8 cellular contexts compared by ENCODE assay signal in the genomic region with DNA sequence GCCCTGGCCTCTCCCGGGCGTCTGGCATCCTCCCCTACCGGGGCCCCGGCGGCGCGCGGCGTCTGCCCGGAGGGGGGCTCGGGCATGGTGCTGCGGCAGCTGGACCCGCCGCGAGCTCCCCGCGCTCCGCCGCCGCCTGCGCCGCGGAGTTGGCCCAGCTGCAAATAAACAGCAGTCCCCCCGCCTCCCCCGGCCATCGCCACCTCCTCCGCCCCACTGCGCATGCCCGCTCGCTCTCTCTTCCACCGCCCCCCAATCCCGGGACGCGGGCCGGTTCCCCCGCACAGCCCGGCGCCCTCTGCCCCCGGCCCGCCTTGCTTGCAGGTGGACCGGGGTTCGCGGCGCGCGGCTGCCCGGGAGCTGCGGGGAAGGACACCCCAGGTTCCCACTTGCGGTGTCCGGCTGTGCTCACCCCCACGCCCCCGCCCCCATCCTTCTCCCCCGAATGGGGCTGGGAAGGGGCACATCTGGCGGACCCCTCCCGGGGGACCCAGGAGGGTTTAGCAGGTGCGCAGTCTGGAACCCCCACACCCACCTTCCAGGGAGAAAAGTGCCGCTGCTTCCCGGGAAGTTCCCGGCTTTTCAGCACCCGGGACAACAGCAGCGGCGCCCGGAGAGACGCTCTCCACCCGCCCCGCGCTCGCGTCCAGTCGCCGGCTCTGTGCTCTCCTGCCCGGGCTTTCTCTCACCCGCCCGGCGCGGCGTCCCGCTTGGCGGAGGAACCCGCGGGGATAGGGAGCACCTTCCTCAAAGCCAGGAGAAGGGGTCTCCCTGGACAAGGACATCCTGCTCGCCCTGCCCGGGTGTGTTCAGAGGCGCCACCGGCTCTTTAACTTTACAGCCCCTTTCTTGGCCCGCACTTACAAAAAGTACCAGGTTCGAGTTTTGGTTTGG. TPM values are rescaled to one million over a fixed set of nuclear protein-coding genes. Genes with fewer than 3 reads are reported as not detected.
A peak's percentile ranks its signal among the peaks of the same experiment; 100 is the strongest.
DNase-seq lines count a peak whose midpoint lies in the region; ATAC-seq and TF ChIP-seq lines count a peak whose summit lies in the region.

A gene (minus strand): TSS at position 170 of the 894 bp plus-strand sequence. CDS start 191 bp downstream, outside the sequence.

- no peak within 1 kb of the TSS for H3K14ac ChIP-seq in trophoblast cell (ENCODE audit: low read length)

- H3K9me3 Mint-ChIP-seq in T-helper 1 cell treated with Interleukin-12 subunit alpha and Interleukin-12 subunit beta and Interleukin-4 antibody, amounts not matched to agents 30 μg/mL and 1 μg/mL, for 36 hours, result peaks cover 2% of the 10 kb centered on the region

- H3K4me3 ChIP-seq in left ventricle myocardium inferior, result peak within 1 kb of the TSS; percentile 94
- H3K4me3 ChIP-seq in trophoblast cell (ENCODE audit: low read depth, low read length), result peak within 1 kb of the TSS; percentile 82

- no peak within 1 kb of the TSS for H3K9ac ChIP-seq in trophoblast cell (ENCODE audit: low read length)

- H3K27me3 ChIP-seq in left ventricle myocardium inferior (ENCODE audit: low read depth) (no peaks in the 10 kb centered on the region), trophoblast cell (ENCODE audit: insufficient read depth, low read length) (peaks cover 3% of the 10 kb centered on the region)

- H3K36me3 ChIP-seq in left ventricle myocardium inferior (peaks cover 8% of the 10 kb centered on the region), trophoblast cell (ENCODE audit: control insufficient read depth in 1 of 2, insufficient read depth in 2 of 2, low read length in 2 of 2) (no peaks in the 10 kb centered on the region)

- H3K4me1 Mint-ChIP-seq in T-helper 1 cell treated with Interleukin-12 subunit alpha and Interleukin-12 subunit beta and Interleukin-4 antibody, amounts not matched to agents 30 μg/mL and 1 μg/mL, for 36 hours (ENCODE audit: low read depth), result peaks cover 11% of the 10 kb centered on the region

- intact Hi-C loops in left ventricle myocardium inferior (cut with micrococcal nuclease), result no loop called here

- WGBS in adipose tissue, 3 donors, result 0 to 1% (median 1%) methylated on average over 66 to 87 of the region's 87 CpGs
- WGBS in trophoblast cell (ENCODE audit: extremely low coverage, insufficient coverage, insufficient read length), result no CpG with 5 or more reads among the region's 87 CpGs

- no peak within 1 kb of the TSS for H3K23ac ChIP-seq in trophoblast cell (ENCODE audit: low read length)

- H3K4me3 Mint-ChIP-seq in T-helper 1 cell treated with Interleukin-12 subunit alpha and Interleukin-12 subunit beta and Interleukin-4 antibody, amounts not matched to agents 30 μg/mL and 1 μg/mL, for 36 hours, result peak within 1 kb of the TSS; percentile 63

- no peak within 1 kb of the TSS for H2BK120ac ChIP-seq in trophoblast cell (ENCODE audit: insufficient read depth, low read length, poor library complexity)

- no peak for TF ChIP-seq CTCF in left ventricle myocardium inferior (IDR thresholded peaks at IDR 0.05; ENCODE audit: borderline replicate concordance)

- H3K4me2 ChIP-seq in trophoblast cell (ENCODE audit: low read length), result peak within 1 kb of the TSS; percentile 62

- peak within 1 kb of the TSS; percentile 11 for H4K91ac ChIP-seq in trophoblast cell (ENCODE audit: low read depth, low read length)

- no peak for ATAC-seq in GM21515 (IDR thresholded peaks at IDR 0.05; ENCODE audit: unreplicated experiment)

- H3K9me3 ChIP-seq in left ventricle myocardium inferior (replicated peaks) (peaks cover 9% of the 10 kb centered on the region), trophoblast cell (ENCODE audit: insufficient read depth, low read depth, low read length) (peaks cover 1% of the 10 kb centered on the region)

- H2AK5ac ChIP-seq in trophoblast cell (ENCODE audit: low read length), result no peak within 1 kb of the TSS

- H4K8ac ChIP-seq in trophoblast cell (ENCODE audit: low read depth, low read length), result no peak within 1 kb of the TSS

- no peaks in the 10 kb centered on the region for H3K79me2 ChIP-seq in trophoblast cell (ENCODE audit: control insufficient read depth, insufficient read depth, low read length, poor library complexity)

- H2AFZ ChIP-seq in trophoblast cell (ENCODE audit: insufficient read depth, low read length, poor library complexity), result peak within 1 kb of the TSS; percentile 74

- H3K27ac ChIP-seq in adipose tissue (ENCODE audit: low read depth, low read length), result no peak within 1 kb of the TSS
- peak within 1 kb of the TSS; percentile 94 for H3K27ac ChIP-seq in left ventricle myocardium inferior (replicated peaks)
- no peak within 1 kb of the TSS for H3K27ac ChIP-seq in trophoblast cell (ENCODE audit: low read depth, low read length)

- H3K4me1 ChIP-seq in left ventricle myocardium inferior, result peaks cover 50% of the 10 kb centered on the region
- H3K4me1 ChIP-seq in trophoblast cell (ENCODE audit: control insufficient read depth in 1 of 2, insufficient read depth in 2 of 2, low read length in 2 of 2), result peaks cover 0 to 2% of the 10 kb centered on the region in 2 experiments

- H4K12ac ChIP-seq in trophoblast cell (ENCODE audit: low read depth, low read length), result no peak within 1 kb of the TSS

- no peak within 1 kb of the TSS for H3K27ac Mint-ChIP-seq in T-helper 1 cell treated with Interleukin-12 subunit alpha and Interleukin-12 subunit beta and Interleukin-4 antibody, amounts not matched to agents 30 μg/mL and 1 μg/mL, for 36 hours

- H3K27me3 Mint-ChIP-seq in T-helper 1 cell treated with Interleukin-12 subunit alpha and Interleukin-12 subunit beta and Interleukin-4 antibody, amounts not matched to agents 30 μg/mL and 1 μg/mL, for 36 hours (ENCODE audit: low read depth), result peaks cover 54% of the 10 kb centered on the region

- H3K18ac ChIP-seq in trophoblast cell (ENCODE audit: low read length), result no peak within 1 kb of the TSS

- no peak within 1 kb of the TSS for H3K4ac ChIP-seq in trophoblast cell (ENCODE audit: low read depth, low read length)

- H3K79me1 ChIP-seq in trophoblast cell (ENCODE audit: low read length), result no peaks in the 10 kb centered on the region

- no peak within 1 kb of the TSS for H2BK5ac ChIP-seq in trophoblast cell (ENCODE audit: low read depth, low read length, poor library complexity)

- H2BK12ac ChIP-seq in trophoblast cell (ENCODE audit: low read length), result no peak within 1 kb of the TSS

- H3K36me3 Mint-ChIP-seq in T-helper 1 cell treated with Interleukin-12 subunit alpha and Interleukin-12 subunit beta and Interleukin-4 antibody, amounts not matched to agents 30 μg/mL and 1 μg/mL, for 36 hours (ENCODE audit: low read depth), result no peaks in the 10 kb centered on the region

- DNase-seq in T-helper 1 cell, result no peak
- DNase-seq in M059J (ENCODE audit: low read depth), result peak; percentile 43
- DNase-seq in left ventricle myocardium inferior, result peak; percentile 90
- DNase-seq in trophoblast cell, result peak in 1 of 2 donors; percentile 22
- no peak for DNase-seq in GF-D8 (lab: John Stamatoyannopoulos, UW)

RNA-seq across cellular contexts. Expression of the gene that starts here (rescaled TPM):
- 3.9 and 6.3 TPM in 2 replicates for total RNA-seq in M059J (2014; rRNA removed; shearing (Covaris generic))
- 10 to 100 TPM in 2 of 3 donors, 1 to 10 TPM in 1; 3.0 to 35.1 (median 19.2) TPM for polyA plus RNA-seq in adipose tissue
- 38.4 TPM for total RNA-seq in left ventricle myocardium inferior
- polyA plus RNA-seq in trophoblast cell (2013), result 2.4 and 2.5 TPM in 2 replicates

Comparison
In these comparisons a context has a peak if more than half of its experiments do, and no peak if none do; other contexts are left out.
1. DNase-seq: peak in M059J (single experiment) and left ventricle myocardium inferior (single experiment); none in T-helper 1 cell (0 of 5) and GF-D8 (single experiment).